In genomic region chr19:19710506-19710905, GRCh38 we compare ENCODE assay signal across 1 cellular context.
TF ChIP-seq lines count a peak whose summit lies in the region.

No MANE protein-coding gene starts in this region.

TF ChIP-seq in GM12878, 131 proteins besides CTCF, POLR2A, EP300 and RAD21:
- TF ChIP-seq MEF2B (IDR thresholded peaks at IDR 0.05; ENCODE audit: partially characterized antibody, poor library complexity, severe bottlenecking) (no peak), KLF5 (IDR thresholded peaks at IDR 0.05; ENCODE audit: partially characterized antibody) (peak; percentile 49)
